ENCODE assay signal across 15 cellular contexts in genomic region chr6:170236131-170236851, GRCh38.
"Had no signal": no experiment of that assay in that cellular context is flagged by ENCODE, and none has a peak within 500 bp of the region (broad histone marks: within the 10 kb centered on the region; RNA-seq: fewer than 3 reads in every experiment).

No MANE protein-coding gene starts in this region.

- H3K36me3 ChIP-seq: adrenal gland, esophagus squamous epithelium, pancreas, upper lobe of left lung had no signal

- H3K27ac ChIP-seq: adrenal gland, esophagus squamous epithelium, hepatocyte, pancreas, testis, upper lobe of left lung had no signal

- H3K9me3 Mint-ChIP-seq: activated naive CD4-positive, alpha-beta T cell treated with anti-CD3 and anti-CD28 coated beads, Interleukin-2, amount 50 U/mL, for 72 hours; dendritic cell treated with granulocyte-macrophage colony-stimulating factor and Interleukin-4, amounts not matched to agents 40 ng/mL and 50 ng/mL, for 4 days; stimulated activated effector memory CD8-positive, alpha-beta T cell treated with anti-CD3 and anti-CD28 coated beads, Interleukin-12 subunit alpha, Interleukin-12 subunit beta, amount 100 ng/mL, for 72 hours; T-helper 2 cell treated with Interferon-gamma antibody and Interleukin-4, amounts not matched to agents 5 μg/mL and 100 μg/mL, for 36 hours had no signal

- DNase-seq: activated CD4-positive, alpha-beta T cell treated with anti-CD3 and anti-CD28 coated beads, Interleukin-2, amount 50 U/mL, for 48 hours; activated gamma-delta T cell; adrenal gland; effector memory CD4-positive, alpha-beta T cell; esophagus squamous epithelium; small intestine; stimulated activated CD4-positive, alpha-beta T cell treated with anti-CD3 and anti-CD28 coated beads, Interleukin-4, amount 100 ng/mL, for 1 hour; testis; upper lobe of left lung had no signal

- H3K36me3 Mint-ChIP-seq: activated naive CD4-positive, alpha-beta T cell treated with anti-CD3 and anti-CD28 coated beads, Interleukin-2, amount 50 U/mL, for 72 hours; stimulated activated effector memory CD8-positive, alpha-beta T cell treated with anti-CD3 and anti-CD28 coated beads, Interleukin-12 subunit alpha, Interleukin-12 subunit beta, amount 100 ng/mL, for 72 hours had no signal

- H2AFZ ChIP-seq: hepatocyte had no signal

- H3K4me1 ChIP-seq: adrenal gland, upper lobe of left lung had no signal

- H3K27me3 ChIP-seq: hepatocyte, pancreas, testis, upper lobe of left lung had no signal

- H3K4me2 ChIP-seq: hepatocyte had no signal

- H3K4me3 Mint-ChIP-seq: dendritic cell treated with granulocyte-macrophage colony-stimulating factor and Interleukin-4, amounts not matched to agents 40 ng/mL and 50 ng/mL, for 4 days; stimulated activated effector memory CD8-positive, alpha-beta T cell treated with anti-CD3 and anti-CD28 coated beads, Interleukin-12 subunit alpha, Interleukin-12 subunit beta, amount 100 ng/mL, for 72 hours; T-helper 2 cell treated with Interferon-gamma antibody and Interleukin-4, amounts not matched to agents 5 μg/mL and 100 μg/mL, for 36 hours had no signal

- H3K9me3 ChIP-seq: adrenal gland, esophagus squamous epithelium, pancreas, testis, upper lobe of left lung had no signal

- H3K4me1 Mint-ChIP-seq: stimulated activated effector memory CD8-positive, alpha-beta T cell treated with anti-CD3 and anti-CD28 coated beads, Interleukin-12 subunit alpha, Interleukin-12 subunit beta, amount 100 ng/mL, for 72 hours had no signal

- H3K79me2 ChIP-seq: hepatocyte had no signal

- H3K27ac Mint-ChIP-seq: dendritic cell treated with granulocyte-macrophage colony-stimulating factor and Interleukin-4, amounts not matched to agents 40 ng/mL and 50 ng/mL, for 4 days; stimulated activated effector memory CD8-positive, alpha-beta T cell treated with anti-CD3 and anti-CD28 coated beads, Interleukin-12 subunit alpha, Interleukin-12 subunit beta, amount 100 ng/mL, for 72 hours; T-helper 2 cell treated with Interferon-gamma antibody and Interleukin-4, amounts not matched to agents 5 μg/mL and 100 μg/mL, for 36 hours had no signal

- ATAC-seq: activated naive CD4-positive, alpha-beta T cell treated with anti-CD3 and anti-CD28 coated beads, Interleukin-2, amount 50 U/mL, for 72 hours; stimulated activated effector memory CD8-positive, alpha-beta T cell treated with anti-CD3 and anti-CD28 coated beads, Interleukin-12 subunit alpha, Interleukin-12 subunit beta, amount 100 ng/mL, for 72 hours had no signal

- H3K4me3 ChIP-seq: adrenal gland, esophagus squamous epithelium, hepatocyte, pancreas, testis, upper lobe of left lung had no signal
